8 cellular contexts compared by ENCODE assay signal in the genomic region with DNA sequence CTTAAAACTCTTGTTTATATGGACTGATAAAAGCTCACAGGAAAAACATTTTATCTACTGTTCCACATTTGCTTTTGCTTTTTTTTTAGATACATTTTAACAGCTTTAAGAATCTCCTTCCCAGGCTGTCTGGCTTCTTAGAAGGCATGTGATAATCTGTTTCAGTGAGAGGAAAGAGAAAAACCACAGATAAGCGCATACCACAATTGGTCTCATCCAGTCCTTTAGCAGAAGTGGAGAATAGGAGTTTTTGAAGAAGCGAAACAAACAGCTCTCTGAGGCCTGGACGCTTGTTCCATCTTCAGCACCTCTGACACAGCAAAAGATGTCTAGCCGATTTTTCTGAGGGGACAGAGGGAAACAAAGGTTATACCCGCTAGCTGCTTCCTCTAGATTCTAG. TPM values are rescaled to one million over a fixed set of nuclear protein-coding genes. Genes with fewer than 3 reads are reported as not detected.
DNase-seq lines count a peak whose midpoint lies in the region; ATAC-seq and TF ChIP-seq lines count a peak whose summit lies in the region.

No MANE protein-coding gene starts in this region.

- H3K27ac Mint-ChIP-seq in T-helper 2 cell treated with Interferon-gamma antibody and Interleukin-4, amounts not matched to agents 5 μg/mL and 100 μg/mL, for 36 hours, result peak overlapping the region; percentile 58
- peak overlapping the region; percentile 57 for H3K27ac Mint-ChIP-seq in memory B cell

- TF ChIP-seq CTCF in foreskin keratinocyte (conservative IDR thresholded peaks at IDR 0.05), result no peak

- DNase-seq in T-helper 2 cell treated with Interferon-gamma antibody and Interleukin-4, amounts not matched to agents 5 μg/mL and 100 μg/mL, for 36 hours (ENCODE audit: low spot score), result peak; percentile 23
- DNase-seq in memory B cell (ENCODE audit: low spot score in 2 of 2) (peak in 1 of 2 donors; percentile 31), NCI-H526 treated with DMSO at 0.1 percent for 48 hours (lab: John Stamatoyannopoulos, UW) (no peak), foreskin keratinocyte (no peak), NCI-H2227 (lab: John Stamatoyannopoulos, UW; ENCODE audit: unreplicated experiment) (no peak), DMS 273 treated with DMSO at 0.1 percent for 48 hours (lab: John Stamatoyannopoulos, UW) (no peak)

- H3K4me3 Mint-ChIP-seq in T-helper 2 cell treated with Interferon-gamma antibody and Interleukin-4, amounts not matched to agents 5 μg/mL and 100 μg/mL, for 36 hours, result peak overlapping the region; percentile 52
- H3K4me3 Mint-ChIP-seq in memory B cell, result no peak overlapping the region

- ATAC-seq in GM18499 (IDR thresholded peaks at IDR 0.05; ENCODE audit: insufficient read depth, unreplicated experiment) (peak; percentile 65), HG02798 (IDR thresholded peaks at IDR 0.05; ENCODE audit: poor library complexity, unreplicated experiment) (peak; percentile 66), memory B cell (ENCODE audit: low read depth) (peak; percentile 94), foreskin keratinocyte (no peak)

- H3K4me1 ChIP-seq in foreskin keratinocyte, result no peaks in the 10 kb centered on the region

- no peaks in the 10 kb centered on the region for H3K9me3 Mint-ChIP-seq in T-helper 2 cell treated with Interferon-gamma antibody and Interleukin-4, amounts not matched to agents 5 μg/mL and 100 μg/mL, for 36 hours
- no peaks in the 10 kb centered on the region for H3K9me3 Mint-ChIP-seq in memory B cell

- no peaks in the 10 kb centered on the region for H3K27me3 Mint-ChIP-seq in T-helper 2 cell treated with Interferon-gamma antibody and Interleukin-4, amounts not matched to agents 5 μg/mL and 100 μg/mL, for 36 hours (ENCODE audit: low read depth)
- H3K27me3 Mint-ChIP-seq in memory B cell, result no peaks in the 10 kb centered on the region

- no peaks in the 10 kb centered on the region for H3K27me3 ChIP-seq in foreskin keratinocyte

- H3K4me1 Mint-ChIP-seq in T-helper 2 cell treated with Interferon-gamma antibody and Interleukin-4, amounts not matched to agents 5 μg/mL and 100 μg/mL, for 36 hours (ENCODE audit: low read depth), result peaks cover 39% of the 10 kb centered on the region
- H3K4me1 Mint-ChIP-seq in memory B cell, result peaks cover 22% of the 10 kb centered on the region

- H3K27ac ChIP-seq in foreskin keratinocyte, result no peak overlapping the region

- H3K36me3 Mint-ChIP-seq in T-helper 2 cell treated with Interferon-gamma antibody and Interleukin-4, amounts not matched to agents 5 μg/mL and 100 μg/mL, for 36 hours (ENCODE audit: low read depth), result peaks cover 79% of the 10 kb centered on the region
- H3K36me3 Mint-ChIP-seq in memory B cell, result peaks cover 17% of the 10 kb centered on the region

RNA-seq across cellular contexts. Expression of a gene that starts 37.6 kb away (rescaled TPM):
- total RNA-seq in foreskin keratinocyte, result 21.9 and 27.8 TPM in 2 replicates
- 17.9 and 22.5 TPM in 2 replicates for polyA plus RNA-seq in foreskin keratinocyte

RNA-seq across cellular contexts. Expression of a gene that starts 45.4 kb away (rescaled TPM):
- total RNA-seq in foreskin keratinocyte, result 60.8 and 69.9 TPM in 2 replicates
- 24.3 and 25.8 TPM in 2 replicates for polyA plus RNA-seq in foreskin keratinocyte
